Comparison of ENCODE assay signal across 25 cellular contexts in the genomic region with DNA sequence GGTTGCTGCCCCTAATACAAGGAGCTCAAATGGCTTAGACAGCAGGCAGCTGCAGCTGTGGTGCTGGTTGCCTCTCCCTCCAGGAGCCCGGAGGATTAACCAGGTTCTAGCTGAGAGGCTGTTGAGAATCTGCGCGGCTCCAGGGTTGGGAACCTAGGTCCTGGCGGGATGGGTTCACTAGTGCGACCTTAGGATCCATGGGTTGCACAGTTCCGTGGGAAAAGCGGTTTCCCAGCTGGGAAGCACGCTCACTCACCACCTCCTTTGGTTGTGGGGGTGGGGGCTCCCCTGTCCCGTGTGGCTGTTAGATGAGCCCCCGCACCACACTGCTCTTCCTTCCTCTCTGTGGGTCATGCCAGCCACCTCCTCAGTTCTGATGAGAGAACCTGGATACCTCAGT.
"Had no signal": no experiment of that assay in that cellular context is flagged by ENCODE, and none has a peak within 500 bp of the region (broad histone marks: within the 10 kb centered on the region; RNA-seq: fewer than 3 reads in every experiment).

No MANE protein-coding gene starts in this region.

- H3K4me1 ChIP-seq: neural progenitor cell, parathyroid adenoma, psoas muscle, right lobe of liver, sigmoid colon, stomach, tibial artery, transverse colon, vagina had no signal

- H3K27me3 ChIP-seq: neural progenitor cell, neutrophil, ovary, right lobe of liver, sigmoid colon, tibial artery, transverse colon, vagina had no signal

- H3K36me3 ChIP-seq: neural progenitor cell, neutrophil, ovary, right lobe of liver, sigmoid colon, stomach, tibial artery, transverse colon, vagina had no signal

- ATAC-seq: naive thymus-derived CD8-positive, alpha-beta T cell; natural killer cell treated with Interleukin-12 subunit alpha and Interleukin-12 subunit beta and Interleukin-15 and Interleukin-18, amount 100 ng/mL, for 72 hours; psoas muscle; right cardiac atrium; right lobe of liver; stimulated activated effector memory CD8-positive, alpha-beta T cell treated with anti-CD3 and anti-CD28 coated beads, Interleukin-12 subunit alpha, Interleukin-12 subunit beta, amount 100 ng/mL, for 72 hours; stimulated activated naive B cell treated with anti-CD40 and anti-IgM and Interleukin-4, amounts not matched to agents 10 μg/mL and 1 μg/mL and 100 μg/mL, for 72 hours had no signal

- H3K27ac ChIP-seq: neural progenitor cell, neutrophil, ovary, parathyroid adenoma, psoas muscle, right lobe of liver, sigmoid colon, stomach, tibial artery, transverse colon, vagina had no signal

- H2AFZ ChIP-seq: neural progenitor cell, parathyroid adenoma had no signal

- H3K9ac ChIP-seq: neural progenitor cell, parathyroid adenoma had no signal

- H3K4me3 ChIP-seq: neural progenitor cell, ovary, psoas muscle, right lobe of liver, sigmoid colon, stomach, tibial artery, transverse colon, vagina had no signal

- DNase-seq: naive B cell; naive thymus-derived CD8-positive, alpha-beta T cell; nephron progenitor cell; nucleus accumbens; ovary; psoas muscle; right cardiac atrium; right lobe of liver; sigmoid colon; small intestine; stimulated activated CD4-positive, alpha-beta T cell treated with anti-CD3 and anti-CD28 coated beads, Interleukin-15, amount 100 ng/mL, for 24 hours; stimulated activated CD4-positive, alpha-beta T cell treated with anti-CD3 and anti-CD28 coated beads, Interleukin-2, amount 100 ng/mL, for 24 hours; stimulated activated CD4-positive, alpha-beta T cell treated with anti-CD3 and anti-CD28 coated beads, Interleukin-2, amount 100 ng/mL, for 48 hours; stimulated activated CD4-positive, alpha-beta T cell treated with anti-CD3 and anti-CD28 coated beads, Interleukin-4, amount 100 ng/mL, for 24 hours; stimulated activated naive B cell treated with anti-CD40 and anti-IgM and Interleukin-4, amounts not matched to agents 10 μg/mL and 1 μg/mL and 100 μg/mL, for 72 hours; stimulated activated naive CD4-positive, alpha-beta T cell treated with Interleukin-2 at 50 U/mL for 16 hours; stomach; tibial artery; transverse colon had no signal

- H3K4me2 ChIP-seq: neural progenitor cell had no signal

- H3K9me3 ChIP-seq: neutrophil, ovary, psoas muscle, right lobe of liver, sigmoid colon, tibial artery, transverse colon, vagina had no signal
